In the genomic region with DNA sequence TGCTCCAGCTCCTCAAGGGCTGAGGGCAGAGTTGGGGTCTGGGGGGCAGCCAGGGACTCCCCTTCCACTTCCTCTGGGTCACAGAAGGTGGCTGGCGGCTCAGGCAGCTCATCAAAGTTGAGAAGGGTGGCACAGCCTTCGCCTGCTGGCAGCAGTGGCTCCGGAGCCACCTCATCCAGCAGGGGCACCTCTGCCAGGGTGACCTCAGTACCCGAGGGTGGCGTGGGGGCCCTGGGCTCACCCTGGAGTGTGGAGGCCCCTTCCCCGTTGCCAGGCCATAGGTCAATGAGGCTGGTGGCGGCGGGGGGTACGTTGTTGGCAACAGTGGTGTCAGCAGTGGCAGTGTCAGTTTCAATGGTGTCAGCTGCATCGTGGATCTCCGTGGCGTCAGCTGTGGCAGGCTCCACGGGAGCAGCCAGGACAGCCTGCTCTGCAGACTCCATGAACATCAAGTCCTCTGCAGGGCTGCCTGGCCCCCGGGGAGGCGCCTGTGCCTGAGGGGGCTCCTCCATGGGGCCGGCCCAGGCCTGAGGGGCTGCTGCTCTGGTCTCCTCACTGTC, we compare ENCODE assay signal across 12 cellular contexts. TPM values are rescaled to one million over a fixed set of nuclear protein-coding genes. Genes with fewer than 3 reads are reported as not detected.
A peak's percentile ranks its signal among the peaks of the same experiment; 100 is the strongest.
DNase-seq lines count a peak whose midpoint lies in the region; TF ChIP-seq lines count a peak whose summit lies in the region.
"Had no signal": no experiment of that assay in that cellular context is flagged by ENCODE, and none has a peak within 500 bp of the region (broad histone marks: within the 10 kb centered on the region; RNA-seq: fewer than 3 reads in every experiment).

No MANE protein-coding gene starts in this region.

- TF ChIP-seq CTCF in HFFc6 (IDR thresholded peaks at IDR 0.05), result no peak
- TF ChIP-seq CTCF in osteocyte (IDR thresholded peaks at IDR 0.05), result no peak

- H3K9me3 Mint-ChIP-seq in HFFc6, result no peaks in the 10 kb centered on the region
- no peaks in the 10 kb centered on the region for H3K9me3 Mint-ChIP-seq in osteocyte (ENCODE audit: unreplicated experiment)
- H3K9me3 Mint-ChIP-seq: activated naive CD8-positive, alpha-beta T cell treated with anti-CD3 and anti-CD28 coated beads for 36 hours; central memory CD8-positive, alpha-beta T cell had no signal

- DNase-seq in HFFc6, result no peak
- peak in 1 of 61 donors; percentile 60 for DNase-seq in caudate nucleus (lab: John Stamatoyannopoulos, UW)
- DNase-seq in osteocyte (ENCODE audit: extremely low spot score, unreplicated experiment), result no peak
- no peak for DNase-seq in NCI-H146 (lab: John Stamatoyannopoulos, UW)
- no peak for DNase-seq in activated CD4-positive, alpha-beta T cell treated with anti-CD3 and anti-CD28 coated beads for 4 hours
- DNase-seq in HuH-7 (ENCODE audit: low spot score), result no peak
- DNase-seq: activated CD4-positive, alpha-beta T cell treated with anti-CD3 and anti-CD28 coated beads for 1 hour; activated T-cell treated with anti-CD3 and anti-CD28 coated beads for 4 hours had no signal

- H3K4me3 Mint-ChIP-seq in HFFc6 (no peak overlapping the region), osteocyte (ENCODE audit: unreplicated experiment) (no peak overlapping the region)

- H3K36me3 Mint-ChIP-seq in HFFc6 (ENCODE audit: low read depth) (peaks cover 22% of the 10 kb centered on the region), osteocyte (ENCODE audit: unreplicated experiment) (peaks cover 15% of the 10 kb centered on the region)

- H3K27ac ChIP-seq in caudate nucleus (ENCODE audit: low read depth, low read length), result peak overlapping the region; percentile 62
- H3K27ac ChIP-seq: pancreas had no signal

- H3K27me3 Mint-ChIP-seq in HFFc6 (ENCODE audit: insufficient read depth) (peaks cover 17% of the 10 kb centered on the region), osteocyte (ENCODE audit: unreplicated experiment) (no peaks in the 10 kb centered on the region)
- H3K27me3 Mint-ChIP-seq: activated naive CD8-positive, alpha-beta T cell treated with anti-CD3 and anti-CD28 coated beads for 36 hours; central memory CD8-positive, alpha-beta T cell had no signal

- H3K27ac Mint-ChIP-seq in HFFc6 (peak overlapping the region; percentile 84), osteocyte (ENCODE audit: unreplicated experiment) (peak overlapping the region; percentile 63)

- H3K4me1 Mint-ChIP-seq in HFFc6 (ENCODE audit: low read depth), result peaks cover 16% of the 10 kb centered on the region
- peaks cover 17% of the 10 kb centered on the region for H3K4me1 Mint-ChIP-seq in osteocyte (ENCODE audit: unreplicated experiment)

RNA-seq across cellular contexts. Expression of a gene that starts 11.6 kb away (rescaled TPM):
- 10 to 100 TPM in 4 of 6 experiments, 1 to 10 TPM in 2; 8.9 to 16.9 (median 10.4) TPM for total RNA-seq in HFFc6 (2021; fragmentation: NEBNext Ultra II Directional; extraction: Animal tissue kit (Norgen Biotek cat#: 25700))
- 2.8 and 4.4 TPM in 2 replicates for total RNA-seq in osteocyte

RNA-seq across cellular contexts. Expression of a gene that starts 15.2 kb away (rescaled TPM):
- 100 to 1,000 TPM; 346 to 394 (median 358) TPM for total RNA-seq in HFFc6 (2021; fragmentation: NEBNext Ultra II Directional; extraction: Animal tissue kit (Norgen Biotek cat#: 25700))
- total RNA-seq in osteocyte, result 248 and 249 TPM in 2 replicates

RNA-seq across cellular contexts. Expression of a gene that starts 31.7 kb away (rescaled TPM):
- 10 to 100 TPM; 25.8 to 30.7 (median 28.0) TPM for total RNA-seq in HFFc6 (2021; fragmentation: NEBNext Ultra II Directional; extraction: Animal tissue kit (Norgen Biotek cat#: 25700))
- total RNA-seq in osteocyte, result 35.6 and 38.2 TPM in 2 replicates

RNA-seq across cellular contexts. Expression of a gene that starts 39.2 kb away (rescaled TPM):
- total RNA-seq in HFFc6 (2021; fragmentation: NEBNext Ultra II Directional; extraction: Animal tissue kit (Norgen Biotek cat#: 25700)), result 100 to 1,000 TPM; 339 to 353 (median 343) TPM
- total RNA-seq in osteocyte, result 312 and 358 TPM in 2 replicates

RNA-seq across cellular contexts. Expression of a gene that starts 48.8 kb away (rescaled TPM):
- 1 to 10 TPM in 1 of 6 experiments, under 1 TPM in 5; 0.63 to 1.2 (median 0.87) TPM for total RNA-seq in HFFc6 (2021; fragmentation: NEBNext Ultra II Directional; extraction: Animal tissue kit (Norgen Biotek cat#: 25700))
- 1.0 and 1.5 TPM in 2 replicates for total RNA-seq in osteocyte
- total RNA-seq: thoracic aorta had no signal
